In the genomic region with DNA sequence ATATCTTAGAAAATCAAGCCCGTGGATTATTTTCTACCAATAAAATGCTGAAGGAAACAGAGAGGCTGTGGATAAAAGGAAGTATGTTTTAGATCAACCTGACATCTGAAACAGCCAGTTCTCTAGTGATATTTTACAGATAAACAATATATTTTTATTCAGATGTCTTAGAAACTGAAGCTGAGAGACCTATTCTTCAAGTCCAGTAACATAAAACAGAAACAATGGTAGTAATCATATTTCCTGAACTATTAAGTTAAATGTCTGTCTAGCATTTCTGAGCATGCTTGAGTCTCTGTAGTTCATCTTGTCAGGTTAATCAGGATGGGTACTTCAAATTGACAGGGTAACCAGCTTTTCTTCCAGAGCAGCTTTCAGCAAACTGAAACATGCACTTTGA, we compare ENCODE assay signal across 3 cellular contexts.
"Had no signal": no experiment of that assay in that cellular context is flagged by ENCODE, and none has a peak within 500 bp of the region (broad histone marks: within the 10 kb centered on the region; RNA-seq: fewer than 3 reads in every experiment).

No MANE protein-coding gene starts in this region.

- ATAC-seq: GM12878 had no signal

- H3K4me3 ChIP-seq: GM12878 had no signal

- DNase-seq: GDM1, GF-D8 had no signal
